ENCODE assay signal across 2 cellular contexts in the genomic region with DNA sequence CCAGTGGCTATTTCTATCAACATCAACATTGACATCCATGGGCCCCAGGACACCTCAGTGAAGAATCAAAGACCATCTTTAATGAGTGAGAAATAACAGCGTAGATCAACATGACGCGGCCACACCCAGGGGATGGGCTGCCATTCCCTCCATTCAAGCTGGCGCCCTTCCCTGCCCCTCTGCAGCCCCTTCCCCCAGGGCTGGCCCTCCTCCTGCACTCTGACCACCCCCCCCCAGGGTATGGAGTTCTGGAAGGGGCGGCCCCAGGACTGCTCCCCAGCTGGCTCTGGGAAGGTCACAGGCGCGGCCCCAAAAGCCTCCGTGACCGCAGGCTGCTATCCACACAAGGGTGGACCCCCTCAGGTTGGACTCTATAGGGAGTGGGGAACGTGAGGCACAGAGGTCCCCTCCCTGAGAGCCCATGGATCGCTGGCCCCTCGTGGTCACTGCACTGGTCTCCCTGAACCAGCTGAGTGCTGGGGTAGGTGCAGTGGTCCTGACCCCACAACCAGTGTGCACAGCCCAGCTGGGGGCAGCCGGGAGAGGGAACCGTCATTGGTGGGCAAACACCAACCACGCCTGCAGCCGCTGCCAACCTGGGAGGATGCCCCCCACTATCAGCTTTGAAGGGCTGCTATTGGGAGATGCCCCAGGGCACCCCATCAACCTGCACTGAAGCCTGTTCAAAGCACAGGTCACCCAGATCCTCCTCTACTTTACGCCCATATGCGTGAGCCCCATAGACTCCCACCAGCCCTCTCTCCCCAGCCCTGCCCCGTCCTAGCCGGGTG.
TF ChIP-seq lines count a peak whose summit lies in the region.

No MANE protein-coding gene starts in this region.

TF ChIP-seq in HEK293, 187 proteins besides CTCF, POLR2A, EP300 and RAD21:
- TF ChIP-seq ZNF433 (tag by site-specific recombination; IDR thresholded peaks at IDR 0.05; ENCODE audit: low read depth) (no peak), GLIS2 (tag by site-specific recombination; IDR thresholded peaks at IDR 0.05) (peak; percentile 58)

TF ChIP-seq in K562, 482 proteins besides CTCF, POLR2A, EP300 and RAD21:
- 0 out of 2 replicates have a peak, but pooled peaks have one; percentile 1 for TF ChIP-seq MYC (IDR thresholded peaks at IDR 0.05; ENCODE audit: low read depth, low read length)
- no peak for TF ChIP-seq MYC (CRISPR knock-in tag; IDR thresholded peaks at IDR 0.05; ENCODE audit: borderline replicate concordance, low read depth)
- TF ChIP-seq, protein P1, sequence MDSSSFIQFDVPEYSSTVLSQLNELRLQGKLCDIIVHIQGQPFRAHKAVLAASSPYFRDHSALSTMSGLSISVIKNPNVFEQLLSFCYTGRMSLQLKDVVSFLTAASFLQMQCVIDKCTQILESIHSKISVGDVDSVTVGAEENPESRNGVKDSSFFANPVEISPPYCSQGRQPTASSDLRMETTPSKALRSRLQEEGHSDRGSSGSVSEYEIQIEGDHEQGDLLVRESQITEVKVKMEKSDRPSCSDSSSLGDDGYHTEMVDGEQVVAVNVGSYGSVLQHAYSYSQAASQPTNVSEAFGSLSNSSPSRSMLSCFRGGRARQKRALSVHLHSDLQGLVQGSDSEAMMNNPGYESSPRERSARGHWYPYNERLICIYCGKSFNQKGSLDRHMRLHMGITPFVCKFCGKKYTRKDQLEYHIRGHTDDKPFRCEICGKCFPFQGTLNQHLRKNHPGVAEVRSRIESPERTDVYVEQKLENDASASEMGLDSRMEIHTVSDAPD (CRISPR knock-in tag; IDR thresholded peaks at IDR 0.05): no peak
- TF ChIP-seq ZNF395 (CRISPR knock-in tag; IDR thresholded peaks at IDR 0.05): no peak
- no peak for TF ChIP-seq BHLHE40 (IDR thresholded peaks at IDR 0.05; ENCODE audit: low read length)
- no peak for TF ChIP-seq NCOA4 (IDR thresholded peaks at IDR 0.05; ENCODE audit: partially characterized antibody)
- TF ChIP-seq FOXK2 (conservative IDR thresholded peaks at IDR 0.05 in 1 of 2, IDR thresholded peaks at IDR 0.05 in 1 of 2; ENCODE audit: low read depth in 2 of 2): no peak
- 0 out of 2 replicates have a peak, but pooled peaks have one; percentile 3 for TF ChIP-seq ARID4B (CRISPR knock-in tag; IDR thresholded peaks at IDR 0.05)
- TF ChIP-seq ATF1 (CRISPR knock-in tag; IDR thresholded peaks at IDR 0.05): no peak
- 0 out of 2 replicates have a peak, but pooled peaks have one; percentile 7 for TF ChIP-seq ATF1 (tag; IDR thresholded peaks at IDR 0.05)
- TF ChIP-seq MECOM (CRISPR knock-in tag; IDR thresholded peaks at IDR 0.05): no peak
- TF ChIP-seq DACH1 (IDR thresholded peaks at IDR 0.05; ENCODE audit: partially characterized antibody): no peak
- TF ChIP-seq, protein P2, sequence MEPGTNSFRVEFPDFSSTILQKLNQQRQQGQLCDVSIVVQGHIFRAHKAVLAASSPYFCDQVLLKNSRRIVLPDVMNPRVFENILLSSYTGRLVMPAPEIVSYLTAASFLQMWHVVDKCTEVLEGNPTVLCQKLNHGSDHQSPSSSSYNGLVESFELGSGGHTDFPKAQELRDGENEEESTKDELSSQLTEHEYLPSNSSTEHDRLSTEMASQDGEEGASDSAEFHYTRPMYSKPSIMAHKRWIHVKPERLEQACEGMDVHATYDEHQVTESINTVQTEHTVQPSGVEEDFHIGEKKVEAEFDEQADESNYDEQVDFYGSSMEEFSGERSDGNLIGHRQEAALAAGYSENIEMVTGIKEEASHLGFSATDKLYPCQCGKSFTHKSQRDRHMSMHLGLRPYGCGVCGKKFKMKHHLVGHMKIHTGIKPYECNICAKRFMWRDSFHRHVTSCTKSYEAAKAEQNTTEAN (CRISPR knock-in tag; IDR thresholded peaks at IDR 0.05): no peak
- no peak for TF ChIP-seq MBD2 (IDR thresholded peaks at IDR 0.05; ENCODE audit: borderline replicate concordance, low read depth)
- TF ChIP-seq, protein P3, sequence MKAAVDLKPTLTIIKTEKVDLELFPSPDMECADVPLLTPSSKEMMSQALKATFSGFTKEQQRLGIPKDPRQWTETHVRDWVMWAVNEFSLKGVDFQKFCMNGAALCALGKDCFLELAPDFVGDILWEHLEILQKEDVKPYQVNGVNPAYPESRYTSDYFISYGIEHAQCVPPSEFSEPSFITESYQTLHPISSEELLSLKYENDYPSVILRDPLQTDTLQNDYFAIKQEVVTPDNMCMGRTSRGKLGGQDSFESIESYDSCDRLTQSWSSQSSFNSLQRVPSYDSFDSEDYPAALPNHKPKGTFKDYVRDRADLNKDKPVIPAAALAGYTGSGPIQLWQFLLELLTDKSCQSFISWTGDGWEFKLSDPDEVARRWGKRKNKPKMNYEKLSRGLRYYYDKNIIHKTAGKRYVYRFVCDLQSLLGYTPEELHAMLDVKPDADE (conservative IDR thresholded peaks at IDR 0.05; ENCODE audit: control insufficient read depth, low read depth, low read length): 0 out of 2 replicates have a peak, but pooled peaks have one; percentile 30
